In genomic region chr1:24384251-24385090, GRCh38 we compare ENCODE assay signal across 7 cellular contexts. TPM values are rescaled to one million over a fixed set of nuclear protein-coding genes. Genes with fewer than 3 reads are reported as not detected.
A peak's percentile ranks its signal among the peaks of the same experiment; 100 is the strongest.
DNase-seq lines count a peak whose midpoint lies in the region; ATAC-seq and TF ChIP-seq lines count a peak whose summit lies in the region.

No MANE protein-coding gene starts in this region.

- H3K36me3 ChIP-seq in mucosa of rectum (ENCODE audit: control insufficient read depth in 2 of 2, insufficient read depth in 2 of 2, low read length in 2 of 2) (peaks cover 2 to 11% of the 10 kb centered on the region in 2 donors), neural progenitor cell (no peaks in the 10 kb centered on the region)

- H3K9ac ChIP-seq in mucosa of rectum (ENCODE audit: low read depth in 1 of 2, low read length in 2 of 2) (no peak overlapping the region), neural progenitor cell (no peak overlapping the region)

- no peaks in the 10 kb centered on the region for H3F3A ChIP-seq in neural progenitor cell (ENCODE audit: low read depth)

- no peaks in the 10 kb centered on the region for H3K79me2 ChIP-seq in neural progenitor cell (ENCODE audit: low read depth)

- no peaks in the 10 kb centered on the region for H3K9me3 ChIP-seq in mucosa of rectum (ENCODE audit: control insufficient read depth in 2 of 2, low read length in 2 of 2)
- H3K9me3 ChIP-seq in neural progenitor cell (ENCODE audit: low read depth), result no peaks in the 10 kb centered on the region

- peak overlapping the region; percentile 22 for H3K27ac ChIP-seq in angular gyrus (ENCODE audit: low read depth, low read length)
- peak overlapping the region; percentile 26 to 54 for H3K27ac ChIP-seq in mucosa of rectum (ENCODE audit: low read depth in 2 of 2, low read length in 2 of 2)
- no peak overlapping the region for H3K27ac ChIP-seq in neural progenitor cell

- H3K4me1 ChIP-seq in mucosa of rectum (ENCODE audit: control insufficient read depth in 2 of 2, insufficient read depth in 2 of 2, low read length in 2 of 2) (peaks cover 7 to 35% of the 10 kb centered on the region in 2 donors), neural progenitor cell (peaks cover 11% of the 10 kb centered on the region)

- H3K27me3 ChIP-seq in mucosa of rectum (ENCODE audit: control insufficient read depth in 2 of 2, insufficient read depth in 2 of 2, low read length in 2 of 2) (no peaks in the 10 kb centered on the region), neural progenitor cell (no peaks in the 10 kb centered on the region)

- no peak for TF ChIP-seq CTCF in neural progenitor cell (IDR thresholded peaks at IDR 0.05)

- no peak overlapping the region for H3K4me3 ChIP-seq in mucosa of rectum (ENCODE audit: low read length in 2 of 2)
- no peak overlapping the region for H3K4me3 ChIP-seq in neural progenitor cell

- H3K4me1 Mint-ChIP-seq in neural progenitor cell, result peaks cover 22% of the 10 kb centered on the region

- H3K36me3 Mint-ChIP-seq in neural progenitor cell, result peaks cover 15% of the 10 kb centered on the region

- H3K9me3 Mint-ChIP-seq in neural progenitor cell, result no peaks in the 10 kb centered on the region

- H3K27me3 Mint-ChIP-seq in neural progenitor cell (ENCODE audit: insufficient read depth, low read depth), result peaks cover 4% of the 10 kb centered on the region

- no peak overlapping the region for H2AFZ ChIP-seq in neural progenitor cell (replicated peaks)

- no peaks in the 10 kb centered on the region for H4K20me1 ChIP-seq in neural progenitor cell (ENCODE audit: low read depth)

- no peak overlapping the region for H3K4me3 Mint-ChIP-seq in neural progenitor cell

- no peak overlapping the region for H3K27ac Mint-ChIP-seq in neural progenitor cell

- no peak overlapping the region for H3K4me2 ChIP-seq in neural progenitor cell

- ATAC-seq in GM18907 (IDR thresholded peaks at IDR 0.05; ENCODE audit: unreplicated experiment), result peak; percentile 64
- no peak for ATAC-seq in HG02571 (IDR thresholded peaks at IDR 0.05; ENCODE audit: unreplicated experiment)
- ATAC-seq in GM18858 (IDR thresholded peaks at IDR 0.05; ENCODE audit: unreplicated experiment), result no peak

- DNase-seq in HK-2 (ENCODE audit: unreplicated experiment), result peak; percentile 20
- no peak for DNase-seq in neural progenitor cell (ENCODE audit: low spot score)

RNA-seq across cellular contexts. Expression of gene STPG1, which starts 29.1 kb away (rescaled TPM):
- total RNA-seq in neural progenitor cell (ENCODE audit: low replicate concordance), result 12.7 and 15.9 TPM in 2 replicates

RNA-seq across cellular contexts. Expression of gene NIPAL3, which starts 31.1 kb away (rescaled TPM):
- total RNA-seq in neural progenitor cell (ENCODE audit: low replicate concordance), result 6.9 and 12.1 TPM in 2 replicates
